Comparison of ENCODE assay signal across 8 cellular contexts in genomic region chr2:69013123-69013836, GRCh38.
DNase-seq lines count a peak whose midpoint lies in the region; ATAC-seq lines count a peak whose summit lies in the region.

Gene ANTXR1 (plus strand): TSS chr2:69013179. CDS start chr2:69013500, 321 bp downstream.

- H3K9me3 Mint-ChIP-seq in activated naive CD4-positive, alpha-beta T cell treated with anti-CD3 and anti-CD28 coated beads, Interleukin-2, amount 50 U/mL, for 24 hours = no peaks in the 10 kb centered on the region

- peak within 1 kb of the TSS; percentile 72 for H3K4me3 ChIP-seq in neuron (ENCODE audit: low read length)

- no peaks in the 10 kb centered on the region for H3K9me3 ChIP-seq in neuron (ENCODE audit: low read length)

- peaks cover 18% of the 10 kb centered on the region for H3K4me1 ChIP-seq in neuron (ENCODE audit: insufficient read depth, low read length)

- peaks cover 41% of the 10 kb centered on the region for H3K27me3 Mint-ChIP-seq in activated naive CD4-positive, alpha-beta T cell treated with anti-CD3 and anti-CD28 coated beads, Interleukin-2, amount 50 U/mL, for 24 hours

- H3K36me3 ChIP-seq in neuron (ENCODE audit: insufficient read depth, low read length) = no peaks in the 10 kb centered on the region

- no peak for ATAC-seq in HG03342 (IDR thresholded peaks at IDR 0.05; ENCODE audit: unreplicated experiment)

- peak within 1 kb of the TSS; percentile 18 for H3K27ac Mint-ChIP-seq in activated naive CD4-positive, alpha-beta T cell treated with anti-CD3 and anti-CD28 coated beads, Interleukin-2, amount 50 U/mL, for 24 hours

- no peaks in the 10 kb centered on the region for H3K27me3 ChIP-seq in neuron (ENCODE audit: insufficient read depth, low read length)

- peaks cover 17% of the 10 kb centered on the region for H3K4me1 Mint-ChIP-seq in activated naive CD4-positive, alpha-beta T cell treated with anti-CD3 and anti-CD28 coated beads, Interleukin-2, amount 50 U/mL, for 24 hours

- peak; percentile 3 for DNase-seq in stimulated activated CD4-positive, alpha-beta T cell treated with anti-CD3 and anti-CD28 coated beads, Interleukin-12 subunit alpha, Interleukin-12 subunit beta, amount 100 ng/mL, for 4 hours
- no peak for DNase-seq in stimulated activated CD4-positive, alpha-beta T cell treated with anti-CD3 and anti-CD28 coated beads, Interleukin-4, amount 100 ng/mL, for 4 hours
- DNase-seq in NCI-H2227 treated with DMSO at 0.1 percent for 48 hours (lab: John Stamatoyannopoulos, UW) = peak; percentile 83
- peak; percentile 67 for DNase-seq in glomerular visceral epithelial cell (ENCODE audit: extremely low spot score)
- DNase-seq in GOT3 (lab: John Stamatoyannopoulos, UW) = no peak

- peak within 1 kb of the TSS; percentile 92 for H2AFZ ChIP-seq in neuron (ENCODE audit: low read depth, low read length)

- no peaks in the 10 kb centered on the region for H3K36me3 Mint-ChIP-seq in activated naive CD4-positive, alpha-beta T cell treated with anti-CD3 and anti-CD28 coated beads, Interleukin-2, amount 50 U/mL, for 24 hours

- peak within 1 kb of the TSS; percentile 96 for H3K4me3 Mint-ChIP-seq in activated naive CD4-positive, alpha-beta T cell treated with anti-CD3 and anti-CD28 coated beads, Interleukin-2, amount 50 U/mL, for 24 hours

Comparison
In these comparisons a context has a peak if more than half of its experiments do, and no peak if none do; other contexts are left out.
1. DNase-seq: peak in stimulated activated CD4-positive, alpha-beta T cell treated with anti-CD3 and anti-CD28 coated beads, Interleukin-12 subunit alpha, Interleukin-12 subunit beta, amount 100 ng/mL, for 4 hours (single experiment), NCI-H2227 treated with DMSO at 0.1 percent for 48 hours (single experiment) and glomerular visceral epithelial cell (single experiment); none in stimulated activated CD4-positive, alpha-beta T cell treated with anti-CD3 and anti-CD28 coated beads, Interleukin-4, amount 100 ng/mL, for 4 hours (0 of 2) and GOT3 (single experiment).